ENCODE assay signal across 8 cellular contexts in genomic region chr5:103258368-103258956, GRCh38. TPM values are rescaled to one million over a fixed set of nuclear protein-coding genes. Genes with fewer than 3 reads are reported as not detected.
DNase-seq lines count a peak whose midpoint lies in the region; ATAC-seq, FAIRE-seq and TF ChIP-seq lines count a peak whose summit lies in the region.

TSS of gene MACIR (plus strand) at chr5:103258763. CDS start at chr5:103275920, 17,157 bp downstream.

- H3K9ac ChIP-seq in parathyroid adenoma = peak within 1 kb of the TSS; percentile 0

- H3K27me3 ChIP-seq in adrenal gland (no peaks in the 10 kb centered on the region), cardiac muscle cell (no peaks in the 10 kb centered on the region), parathyroid adenoma (ENCODE audit: control insufficient read depth, insufficient read depth, low read length) (no peaks in the 10 kb centered on the region), tibial artery (no peaks in the 10 kb centered on the region)

- peak; percentile 67 for TF ChIP-seq POLR2A in GM12892 (IDR thresholded peaks at IDR 0.05; ENCODE audit: low read depth, low read length)
- TF ChIP-seq POLR2A in adrenal gland (IDR thresholded peaks at IDR 0.05) = peak; percentile 54 to 81

- H2AFZ ChIP-seq in parathyroid adenoma = peak within 1 kb of the TSS; percentile 69

- H3K4me1 ChIP-seq in adrenal gland (replicated peaks in 1 of 2) = peaks cover 5 to 29% of the 10 kb centered on the region in 2 donors
- H3K4me1 ChIP-seq in cardiac muscle cell (ENCODE audit: low read depth) = peaks cover 20% of the 10 kb centered on the region
- peaks cover 8% of the 10 kb centered on the region for H3K4me1 ChIP-seq in parathyroid adenoma
- peaks cover 0 to 23% (median 10%) of the 10 kb centered on the region in 4 donors for H3K4me1 ChIP-seq in tibial artery

- H3K27ac ChIP-seq in adrenal gland (peak within 1 kb of the TSS in 4 of 5 donors; percentile 63 to 85 (median 77)), cardiac muscle cell (peak within 1 kb of the TSS; percentile 49), parathyroid adenoma (peak within 1 kb of the TSS; percentile 73), tibial artery (peak within 1 kb of the TSS; percentile 80)

- DNase-seq in GM12892 (ENCODE audit: insufficient read length) = peak; percentile 62
- peak; percentile 76 for DNase-seq in NCI-H1436 treated with DMSO at 0.1 percent for 48 hours (lab: John Stamatoyannopoulos, UW)
- DNase-seq in T follicular helper cell (ENCODE audit: low read depth) = peak; percentile 91
- peak; percentile 96 to 98 (median 98) for DNase-seq in adrenal gland
- peak; percentile 98 to 99 for DNase-seq in cardiac muscle cell (ENCODE audit: low read depth in 1 of 2, low spot score in 1 of 2)
- peak; percentile 98 for DNase-seq in tibial artery

- ATAC-seq in HG02840 (IDR thresholded peaks at IDR 0.05; ENCODE audit: low FRiP score, unreplicated experiment) = peak; percentile 71

- peak within 1 kb of the TSS; percentile 79 for H3K4me2 ChIP-seq in parathyroid adenoma (ENCODE audit: low read length)

- peaks cover 5% of the 10 kb centered on the region for H3K79me2 ChIP-seq in parathyroid adenoma

- 0 to 2% (median 1%) methylated on average over 2 to 45 of the region's 45 CpGs for WGBS in adrenal gland, 4 donors

- no peak for TF ChIP-seq CTCF in adrenal gland (IDR thresholded peaks at IDR 0.05)
- no peak for TF ChIP-seq CTCF in cardiac muscle cell (IDR thresholded peaks at IDR 0.05; ENCODE audit: low read depth, low read length)
- TF ChIP-seq CTCF in parathyroid adenoma (IDR thresholded peaks at IDR 0.05) = peak; percentile 26
- no peak for TF ChIP-seq CTCF in tibial artery (IDR thresholded peaks at IDR 0.05)

- H3K4me3 ChIP-seq in adrenal gland (peak within 1 kb of the TSS; percentile 56 to 79 (median 68)), cardiac muscle cell (peak within 1 kb of the TSS; percentile 76), parathyroid adenoma (ENCODE audit: low read depth, low read length) (peak within 1 kb of the TSS; percentile 69), tibial artery (peak within 1 kb of the TSS; percentile 90 to 97)

- H3K36me3 ChIP-seq in adrenal gland (replicated peaks in 1 of 2) = no peaks in the 10 kb centered on the region
- no peaks in the 10 kb centered on the region for H3K36me3 ChIP-seq in cardiac muscle cell
- no peaks in the 10 kb centered on the region for H3K36me3 ChIP-seq in parathyroid adenoma (ENCODE audit: control insufficient read depth, insufficient read depth, low read length)
- no peaks in the 10 kb centered on the region for H3K36me3 ChIP-seq in tibial artery

- intact Hi-C loops in adrenal gland (cut with DNase I) = loop anchor here in 1 of 2 donors (10.0 kb wide), 1 partner anchor 216 kb away; no protein-coding TSS in a partner anchor
- intact Hi-C loops in tibial artery (cut with DNase I; ENCODE audit: low total_unique reads) = no loop called here

- FAIRE-seq in GM12892 (lab: Jason Lieb, UNC) = peak; percentile 99

- no peaks in the 10 kb centered on the region for H3K9me3 ChIP-seq in adrenal gland (replicated peaks in 1 of 3)
- H3K9me3 ChIP-seq in cardiac muscle cell (ENCODE audit: low read depth) = no peaks in the 10 kb centered on the region
- H3K9me3 ChIP-seq in parathyroid adenoma (ENCODE audit: control insufficient read depth, low read length) = no peaks in the 10 kb centered on the region
- no peaks in the 10 kb centered on the region for H3K9me3 ChIP-seq in tibial artery

RNA-seq across cellular contexts. Expression of gene MACIR, which starts in this region (rescaled TPM):
- 9.9 TPM for polyA plus RNA-seq in GM12892 (2012; ENCODE audit: missing spikeins)
- 10 to 100 TPM in 1 of 8 donors, 1 to 10 TPM in 7; 1.9 to 10.1 (median 6.4) TPM for total RNA-seq in adrenal gland
- polyA plus RNA-seq in adrenal gland = 1 to 10 TPM; 3.4 to 7.2 (median 3.7) TPM
- total RNA-seq in cardiac muscle cell = 11.6 and 12.5 TPM in 2 replicates
- polyA plus RNA-seq in cardiac muscle cell = 9.6 and 21.8 TPM in 2 replicates

Comparison
In these comparisons a context has a peak if more than half of its experiments do, and no peak if none do; other contexts are left out.
1. Peak in every context shown above with its lines: DNase-seq, ATAC-seq, H3K4me3 ChIP-seq and H3K27ac ChIP-seq.